In the genomic region with DNA sequence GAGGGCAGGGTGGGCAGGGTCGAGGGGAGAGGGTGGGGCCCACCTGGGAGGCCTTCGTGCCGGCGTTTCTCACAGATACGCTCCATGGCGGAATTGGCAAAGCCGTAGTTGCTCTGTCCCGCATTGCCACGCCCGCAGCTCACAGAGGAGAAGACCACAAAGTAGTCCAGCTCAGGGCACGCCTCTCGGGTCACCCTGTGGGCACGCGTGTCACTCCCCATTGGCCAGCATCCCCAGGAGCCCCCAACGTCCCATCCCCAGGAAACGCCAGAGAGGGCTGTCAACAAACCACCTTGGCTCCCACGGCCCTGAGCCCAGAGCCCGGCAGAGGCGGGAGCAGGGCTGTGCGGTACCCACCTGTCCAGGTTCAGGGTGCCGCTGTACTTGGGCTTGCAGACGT, we compare ENCODE assay signal across 29 cellular contexts.
"Had no signal": no experiment of that assay in that cellular context is flagged by ENCODE, and none has a peak within 500 bp of the region (broad histone marks: within the 10 kb centered on the region; RNA-seq: fewer than 3 reads in every experiment).

No MANE protein-coding gene starts in this region.

- H3K9me3 ChIP-seq: body of pancreas, breast epithelium had no signal

- H3K27ac ChIP-seq: body of pancreas, brain microvascular endothelial cell, breast epithelium, VCaP had no signal

- H3K4me3 ChIP-seq: body of pancreas, breast epithelium had no signal

- ATAC-seq: activated CD8-positive, alpha-beta memory T cell treated with anti-CD3 and anti-CD28 coated beads, Interleukin-2, amount 10 ng/mL, durations not matched to agents 7 days and 5 days; activated CD8-positive, alpha-beta T cell treated with anti-CD3 and anti-CD28 coated beads, Interleukin-2, amount 10 ng/mL, durations not matched to agents 7 days and 5 days; activated naive CD8-positive, alpha-beta T cell treated with anti-CD3 and anti-CD28 coated beads, Interleukin-2, amount 50 U/mL, for 24 hours; body of pancreas had no signal

- FAIRE-seq: astrocyte, TTC549 had no signal

- H3K27me3 ChIP-seq: body of pancreas, brain microvascular endothelial cell, breast epithelium had no signal

- DNase-seq: activated B cell treated with CpG ODN at 0.5 μM for 24 hours; activated CD4-positive, alpha-beta memory T cell treated with anti-CD3 and anti-CD28 coated beads, Interleukin-2, amount 10 ng/mL, durations not matched to agents 7 days and 5 days; activated CD4-positive, alpha-beta T cell treated with anti-CD3 and anti-CD28 coated beads for 48 hours; activated CD4-positive, alpha-beta T cell treated with anti-CD3 and anti-CD28 coated beads, Interleukin-2, amount 10 ng/mL, durations not matched to agents 7 days and 5 days; activated CD4-positive, alpha-beta T cell treated with anti-CD3 and anti-CD28 coated beads, Interleukin-2, amount 50 U/mL, for 48 hours; activated CD4-positive, CD25-positive, alpha-beta regulatory T cell treated with anti-CD3 and anti-CD28 coated beads, Interleukin-2, amount 50 U/mL, for 72 hours; activated CD8-positive, alpha-beta memory T cell treated with anti-CD3 and anti-CD28 coated beads for 24 hours; activated CD8-positive, alpha-beta memory T cell treated with anti-CD3 and anti-CD28 coated beads, Interleukin-2, amount 10 ng/mL, durations not matched to agents 7 days and 5 days; activated CD8-positive, alpha-beta memory T cell treated with anti-CD3 and anti-CD28 coated beads, Interleukin-2, amount 50 U/mL, for 48 hours; activated CD8-positive, alpha-beta T cell treated with anti-CD3 and anti-CD28 coated beads, Interleukin-2, amount 10 ng/mL, durations not matched to agents 7 days and 5 days; activated effector memory CD4-positive, alpha-beta T cell treated with Interleukin-2 at 50 U/mL for 16 hours; activated gamma-delta T cell; activated naive CD4-positive, alpha-beta T cell treated with anti-CD3 and anti-CD28 coated beads, Interleukin-2, amount 10 ng/mL, durations not matched to agents 7 days and 5 days; activated naive CD4-positive, alpha-beta T cell treated with Interleukin-2 at 50 U/mL for 16 hours; activated naive CD8-positive, alpha-beta T cell treated with anti-CD3 and anti-CD28 coated beads, Interleukin-2, amount 10 ng/mL, durations not matched to agents 7 days and 5 days; activated naive CD8-positive, alpha-beta T cell treated with anti-CD3 and anti-CD28 coated beads, Interleukin-2, amount 50 U/mL, for 24 hours; activated T-cell treated with anti-CD3 and anti-CD28 coated beads, Interleukin-2, amount 50 U/mL, for 24 hours; activated T-cell treated with anti-CD3 and anti-CD28 coated beads, Interleukin-2, amount 50 U/mL, for 48 hours; aorta; body of pancreas; brain microvascular endothelial cell; central memory CD4-positive, alpha-beta T cell; T-helper 1 cell; T-helper 2 cell; T-helper 9 cell had no signal

- H3K4me1 ChIP-seq: body of pancreas, breast epithelium had no signal
